ENCODE assay signal across 1 cellular context in the genomic region with DNA sequence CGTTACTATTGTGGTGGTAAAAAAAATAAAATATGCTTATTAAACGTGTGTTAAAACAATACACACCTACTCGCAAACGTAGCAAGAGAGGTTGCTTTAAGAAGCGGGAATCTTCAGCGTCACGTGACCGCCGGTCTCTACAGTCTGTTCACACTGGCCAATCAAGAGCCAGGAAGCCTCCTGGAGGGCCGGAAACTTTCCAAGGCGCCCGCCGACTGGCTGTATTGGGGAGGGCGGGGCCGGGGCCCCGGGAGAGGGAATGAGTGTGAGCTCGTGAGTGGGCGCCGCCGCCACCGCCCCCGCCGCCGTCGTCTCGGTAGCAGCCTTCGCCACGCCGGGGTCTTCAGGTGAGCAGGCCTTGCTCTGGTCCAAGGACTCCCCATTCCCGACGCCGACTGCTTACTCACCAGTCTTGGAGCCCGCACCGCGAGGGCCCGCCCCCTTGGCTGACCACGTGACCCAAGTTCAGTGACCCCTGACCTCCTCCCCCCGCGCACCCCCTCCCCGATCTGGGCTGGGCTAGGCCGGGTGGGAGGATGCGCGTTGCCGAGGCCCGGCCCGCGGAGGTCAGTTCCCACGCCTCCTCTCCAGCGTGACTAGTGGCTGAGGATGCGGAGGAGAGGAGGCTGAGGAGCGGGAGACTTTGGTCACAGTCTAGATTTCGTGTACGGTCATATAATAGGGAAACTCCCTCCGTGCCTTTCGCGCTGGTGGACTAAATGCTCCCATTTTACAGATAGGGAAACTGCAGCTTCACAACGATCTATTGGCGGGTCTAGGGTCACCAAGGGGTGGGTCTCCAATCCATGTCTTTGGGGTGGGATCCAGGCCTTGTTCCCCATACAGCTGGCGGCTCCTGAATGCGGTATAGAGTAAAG.
TF ChIP-seq lines count a peak whose summit lies in the region.

A gene with protein sequence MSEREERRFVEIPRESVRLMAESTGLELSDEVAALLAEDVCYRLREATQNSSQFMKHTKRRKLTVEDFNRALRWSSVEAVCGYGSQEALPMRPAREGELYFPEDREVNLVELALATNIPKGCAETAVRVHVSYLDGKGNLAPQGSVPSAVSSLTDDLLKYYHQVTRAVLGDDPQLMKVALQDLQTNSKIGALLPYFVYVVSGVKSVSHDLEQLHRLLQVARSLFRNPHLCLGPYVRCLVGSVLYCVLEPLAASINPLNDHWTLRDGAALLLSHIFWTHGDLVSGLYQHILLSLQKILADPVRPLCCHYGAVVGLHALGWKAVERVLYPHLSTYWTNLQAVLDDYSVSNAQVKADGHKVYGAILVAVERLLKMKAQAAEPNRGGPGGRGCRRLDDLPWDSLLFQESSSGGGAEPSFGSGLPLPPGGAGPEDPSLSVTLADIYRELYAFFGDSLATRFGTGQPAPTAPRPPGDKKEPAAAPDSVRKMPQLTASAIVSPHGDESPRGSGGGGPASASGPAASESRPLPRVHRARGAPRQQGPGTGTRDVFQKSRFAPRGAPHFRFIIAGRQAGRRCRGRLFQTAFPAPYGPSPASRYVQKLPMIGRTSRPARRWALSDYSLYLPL (plus strand): TSS at position 253 of the 878 bp plus-strand sequence. CDS start 4,388 bp downstream, outside the sequence.

TF ChIP-seq in HepG2, 621 proteins besides CTCF, POLR2A, EP300 and RAD21 (continued from another document and continues in another):
- TF ChIP-seq, protein P1, sequence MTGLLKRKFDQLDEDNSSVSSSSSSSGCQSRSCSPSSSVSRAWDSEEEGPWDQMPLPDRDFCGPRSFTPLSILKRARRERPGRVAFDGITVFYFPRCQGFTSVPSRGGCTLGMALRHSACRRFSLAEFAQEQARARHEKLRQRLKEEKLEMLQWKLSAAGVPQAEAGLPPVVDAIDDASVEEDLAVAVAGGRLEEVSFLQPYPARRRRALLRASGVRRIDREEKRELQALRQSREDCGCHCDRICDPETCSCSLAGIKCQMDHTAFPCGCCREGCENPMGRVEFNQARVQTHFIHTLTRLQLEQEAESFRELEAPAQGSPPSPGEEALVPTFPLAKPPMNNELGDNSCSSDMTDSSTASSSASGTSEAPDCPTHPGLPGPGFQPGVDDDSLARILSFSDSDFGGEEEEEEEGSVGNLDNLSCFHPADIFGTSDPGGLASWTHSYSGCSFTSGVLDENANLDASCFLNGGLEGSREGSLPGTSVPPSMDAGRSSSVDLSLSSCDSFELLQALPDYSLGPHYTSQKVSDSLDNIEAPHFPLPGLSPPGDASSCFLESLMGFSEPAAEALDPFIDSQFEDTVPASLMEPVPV (CRISPR knock-in tag; IDR thresholded peaks at IDR 0.05): no peak; the same call in 1 of the 2 replicates
- no peak for TF ChIP-seq ZNF570 (CRISPR knock-in tag; IDR thresholded peaks at IDR 0.05; ENCODE audit: borderline replicate concordance)
- TF ChIP-seq, protein P2, sequence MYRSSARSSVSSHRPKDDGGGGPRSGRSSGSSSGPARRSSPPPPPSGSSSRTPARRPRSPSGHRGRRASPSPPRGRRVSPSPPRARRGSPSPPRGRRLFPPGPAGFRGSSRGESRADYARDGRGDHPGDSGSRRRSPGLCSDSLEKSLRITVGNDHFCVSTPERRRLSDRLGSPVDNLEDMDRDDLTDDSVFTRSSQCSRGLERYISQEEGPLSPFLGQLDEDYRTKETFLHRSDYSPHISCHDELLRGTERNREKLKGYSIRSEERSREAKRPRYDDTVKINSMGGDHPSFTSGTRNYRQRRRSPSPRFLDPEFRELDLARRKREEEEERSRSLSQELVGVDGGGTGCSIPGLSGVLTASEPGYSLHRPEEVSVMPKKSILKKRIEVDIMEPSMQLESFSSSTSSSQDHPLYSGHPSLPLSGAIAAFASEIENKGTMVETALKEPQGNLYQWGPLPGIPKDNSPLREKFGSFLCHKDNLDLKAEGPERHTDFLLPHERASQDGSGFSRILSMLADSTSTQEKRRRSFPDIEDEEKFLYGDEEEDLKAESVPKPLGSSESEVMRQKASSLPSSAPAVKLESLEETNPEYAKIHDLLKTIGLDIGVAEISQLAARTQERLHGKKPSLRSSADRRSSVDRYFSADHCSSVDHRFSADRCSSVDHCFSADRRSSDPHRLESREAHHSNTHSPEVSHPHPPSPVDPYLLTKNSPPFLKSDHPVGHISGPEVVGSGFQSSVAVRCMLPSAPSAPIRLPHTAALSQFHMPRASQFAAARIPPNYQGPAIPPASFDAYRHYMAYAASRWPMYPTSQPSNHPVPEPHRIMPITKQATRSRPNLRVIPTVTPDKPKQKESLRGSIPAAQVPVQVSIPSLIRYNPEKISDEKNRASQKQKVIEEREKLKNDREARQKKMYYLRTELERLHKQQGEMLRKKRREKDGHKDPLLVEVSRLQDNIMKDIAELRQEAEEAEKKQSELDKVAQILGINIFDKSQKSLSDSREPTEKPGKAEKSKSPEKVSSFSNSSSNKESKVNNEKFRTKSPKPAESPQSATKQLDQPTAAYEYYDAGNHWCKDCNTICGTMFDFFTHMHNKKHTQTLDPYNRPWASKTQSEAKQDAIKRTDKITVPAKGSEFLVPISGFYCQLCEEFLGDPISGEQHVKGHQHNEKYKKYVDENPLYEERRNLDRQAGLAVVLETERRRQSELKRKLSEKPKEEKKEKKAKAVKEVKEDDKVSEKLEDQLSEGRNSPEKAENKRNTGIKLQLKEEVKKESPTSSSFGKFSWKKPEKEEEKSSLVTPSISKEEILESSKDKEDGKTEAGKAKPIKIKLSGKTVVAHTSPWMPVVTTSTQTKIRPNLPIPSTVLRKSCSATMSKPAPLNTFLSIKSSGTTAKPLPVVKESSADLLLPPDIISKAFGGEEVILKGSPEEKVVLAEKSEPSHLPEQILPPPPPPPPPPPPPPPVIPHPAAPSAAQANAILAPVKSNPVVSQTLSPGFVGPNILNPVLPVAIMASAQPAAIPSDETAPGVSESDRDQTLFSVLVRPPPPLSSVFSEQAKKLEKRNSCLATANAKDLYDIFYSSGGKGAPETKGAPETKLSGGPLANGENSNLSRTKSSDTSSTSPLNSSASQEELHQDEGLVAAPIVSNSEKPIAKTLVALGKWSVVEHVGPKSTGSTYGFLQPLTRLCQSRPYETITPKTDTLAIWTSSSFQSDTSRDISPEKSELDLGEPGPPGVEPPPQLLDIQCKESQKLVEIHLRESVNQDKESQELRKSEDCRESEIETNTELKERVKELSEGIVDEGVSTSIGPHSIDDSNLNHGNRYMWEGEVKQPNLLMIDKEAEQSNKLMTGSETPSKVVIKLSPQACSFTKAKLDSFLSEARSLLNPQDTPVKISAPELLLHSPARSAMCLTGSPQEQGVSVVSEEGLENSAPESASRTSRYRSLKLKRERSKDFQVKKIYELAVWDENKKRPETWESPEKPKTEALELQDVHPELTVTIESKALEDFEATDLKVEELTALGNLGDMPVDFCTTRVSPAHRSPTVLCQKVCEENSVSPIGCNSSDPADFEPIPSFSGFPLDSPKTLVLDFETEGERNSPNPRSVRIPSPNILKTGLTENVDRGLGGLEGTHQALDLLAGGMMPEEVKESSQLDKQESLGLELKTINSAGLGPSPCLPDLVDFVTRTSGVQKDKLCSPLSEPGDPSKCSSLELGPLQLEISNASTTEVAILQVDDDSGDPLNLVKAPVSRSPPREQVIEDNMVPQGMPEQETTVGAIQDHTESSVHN (CRISPR knock-in tag; IDR thresholded peaks at IDR 0.05): no peak
- peak; percentile 25; the same call in 1 of the 2 replicates for TF ChIP-seq ZNF792 (CRISPR knock-in tag; IDR thresholded peaks at IDR 0.05)
- no peak for TF ChIP-seq GLI4 (CRISPR knock-in tag; IDR thresholded peaks at IDR 0.05; ENCODE audit: borderline replicate concordance)
- TF ChIP-seq, protein P3, sequence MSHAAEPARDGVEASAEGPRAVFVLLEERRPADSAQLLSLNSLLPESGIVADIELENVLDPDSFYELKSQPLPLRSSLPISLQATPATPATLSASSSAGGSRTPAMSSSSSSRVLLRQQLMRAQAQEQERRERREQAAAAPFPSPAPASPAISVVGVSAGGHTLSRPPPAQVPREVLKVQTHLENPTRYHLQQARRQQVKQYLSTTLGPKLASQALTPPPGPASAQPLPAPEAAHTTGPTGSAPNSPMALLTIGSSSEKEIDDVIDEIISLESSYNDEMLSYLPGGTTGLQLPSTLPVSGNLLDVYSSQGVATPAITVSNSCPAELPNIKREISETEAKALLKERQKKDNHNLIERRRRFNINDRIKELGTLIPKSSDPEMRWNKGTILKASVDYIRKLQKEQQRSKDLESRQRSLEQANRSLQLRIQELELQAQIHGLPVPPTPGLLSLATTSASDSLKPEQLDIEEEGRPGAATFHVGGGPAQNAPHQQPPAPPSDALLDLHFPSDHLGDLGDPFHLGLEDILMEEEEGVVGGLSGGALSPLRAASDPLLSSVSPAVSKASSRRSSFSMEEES (CRISPR knock-in tag; IDR thresholded peaks at IDR 0.05): peak; percentile 91
- TF ChIP-seq, protein P4, sequence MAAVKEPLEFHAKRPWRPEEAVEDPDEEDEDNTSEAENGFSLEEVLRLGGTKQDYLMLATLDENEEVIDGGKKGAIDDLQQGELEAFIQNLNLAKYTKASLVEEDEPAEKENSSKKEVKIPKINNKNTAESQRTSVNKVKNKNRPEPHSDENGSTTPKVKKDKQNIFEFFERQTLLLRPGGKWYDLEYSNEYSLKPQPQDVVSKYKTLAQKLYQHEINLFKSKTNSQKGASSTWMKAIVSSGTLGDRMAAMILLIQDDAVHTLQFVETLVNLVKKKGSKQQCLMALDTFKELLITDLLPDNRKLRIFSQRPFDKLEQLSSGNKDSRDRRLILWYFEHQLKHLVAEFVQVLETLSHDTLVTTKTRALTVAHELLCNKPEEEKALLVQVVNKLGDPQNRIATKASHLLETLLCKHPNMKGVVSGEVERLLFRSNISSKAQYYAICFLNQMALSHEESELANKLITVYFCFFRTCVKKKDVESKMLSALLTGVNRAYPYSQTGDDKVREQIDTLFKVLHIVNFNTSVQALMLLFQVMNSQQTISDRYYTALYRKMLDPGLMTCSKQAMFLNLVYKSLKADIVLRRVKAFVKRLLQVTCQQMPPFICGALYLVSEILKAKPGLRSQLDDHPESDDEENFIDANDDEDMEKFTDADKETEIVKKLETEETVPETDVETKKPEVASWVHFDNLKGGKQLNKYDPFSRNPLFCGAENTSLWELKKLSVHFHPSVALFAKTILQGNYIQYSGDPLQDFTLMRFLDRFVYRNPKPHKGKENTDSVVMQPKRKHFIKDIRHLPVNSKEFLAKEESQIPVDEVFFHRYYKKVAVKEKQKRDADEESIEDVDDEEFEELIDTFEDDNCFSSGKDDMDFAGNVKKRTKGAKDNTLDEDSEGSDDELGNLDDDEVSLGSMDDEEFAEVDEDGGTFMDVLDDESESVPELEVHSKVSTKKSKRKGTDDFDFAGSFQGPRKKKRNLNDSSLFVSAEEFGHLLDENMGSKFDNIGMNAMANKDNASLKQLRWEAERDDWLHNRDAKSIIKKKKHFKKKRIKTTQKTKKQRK (IDR thresholded peaks at IDR 0.05; ENCODE audit: low read length): no peak
- peak; percentile 93 for TF ChIP-seq PPARG (CRISPR knock-in tag; conservative IDR thresholded peaks at IDR 0.05)
- TF ChIP-seq ZNF781 (CRISPR knock-in tag; IDR thresholded peaks at IDR 0.05; ENCODE audit: borderline replicate concordance, not compliant biosample characterization): peak; percentile 12
- no peak for TF ChIP-seq ZNF263 (CRISPR knock-in tag; IDR thresholded peaks at IDR 0.05)
- peak; percentile 67; the same call in 1 of the 2 replicates for TF ChIP-seq KDM3A (CRISPR knock-in tag; IDR thresholded peaks at IDR 0.05; ENCODE audit: low read depth)
- no peak for TF ChIP-seq SMYD3 (CRISPR knock-in tag; IDR thresholded peaks at IDR 0.05)
- TF ChIP-seq ZNF10 (CRISPR knock-in tag; IDR thresholded peaks at IDR 0.05; ENCODE audit: borderline replicate concordance, low read depth): no peak
- TF ChIP-seq RXRA (CRISPR knock-in tag; IDR thresholded peaks at IDR 0.05): peak; percentile 92
- TF ChIP-seq, protein P5, sequence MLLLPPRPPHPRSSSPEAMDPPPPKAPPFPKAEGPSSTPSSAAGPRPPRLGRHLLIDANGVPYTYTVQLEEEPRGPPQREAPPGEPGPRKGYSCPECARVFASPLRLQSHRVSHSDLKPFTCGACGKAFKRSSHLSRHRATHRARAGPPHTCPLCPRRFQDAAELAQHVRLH (CRISPR knock-in tag; IDR thresholded peaks at IDR 0.05; ENCODE audit: borderline replicate concordance, low read depth): peak; percentile 50; the same call in 1 of the 2 replicates
- no peak for TF ChIP-seq KAT2B (IDR thresholded peaks at IDR 0.05; ENCODE audit: borderline replicate concordance, low read depth, low read length)
- TF ChIP-seq, protein P6, sequence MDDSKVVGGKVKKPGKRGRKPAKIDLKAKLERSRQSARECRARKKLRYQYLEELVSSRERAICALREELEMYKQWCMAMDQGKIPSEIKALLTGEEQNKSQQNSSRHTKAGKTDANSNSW (CRISPR knock-in tag; IDR thresholded peaks at IDR 0.05; ENCODE audit: borderline replicate concordance): no peak; the same call in 1 of the 2 replicates
- 0 out of 2 replicates have a peak, but pooled peaks have one; percentile 19 for TF ChIP-seq MIER2 (CRISPR knock-in tag; IDR thresholded peaks at IDR 0.05)
- peak; percentile 85 for TF ChIP-seq GABPB1 (CRISPR knock-in tag; IDR thresholded peaks at IDR 0.05)
- no peak for TF ChIP-seq NFKBIZ (CRISPR knock-in tag; IDR thresholded peaks at IDR 0.05)
- no peak for TF ChIP-seq ZNF3 (CRISPR knock-in tag; IDR thresholded peaks at IDR 0.05)
- no peak for TF ChIP-seq ZNF224 (CRISPR knock-in tag; IDR thresholded peaks at IDR 0.05)
- peak; percentile 96 to 98 for TF ChIP-seq NR2F1 (CRISPR knock-in tag; IDR thresholded peaks at IDR 0.05)
- peak; percentile 90 for TF ChIP-seq SRSF1 (optimal IDR thresholded peaks at IDR 0.05; ENCODE audit: low read depth, low read length)
- no peak for TF ChIP-seq ZNF446 (CRISPR knock-in tag; IDR thresholded peaks at IDR 0.05)
- no peak for TF ChIP-seq NFE2L2 (IDR thresholded peaks at IDR 0.05; ENCODE audit: low read length)
- TF ChIP-seq KLF15 (CRISPR knock-in tag; IDR thresholded peaks at IDR 0.05; ENCODE audit: borderline replicate concordance): peak; percentile 38; the same call in 1 of the 2 replicates
- no peak for TF ChIP-seq SMAD1 (CRISPR knock-in tag; IDR thresholded peaks at IDR 0.05; ENCODE audit: borderline replicate concordance, low read depth)
- TF ChIP-seq NCOA5 (CRISPR knock-in tag; IDR thresholded peaks at IDR 0.05): no peak
- peak; percentile 76; the same call in 1 of the 2 replicates for TF ChIP-seq ZSCAN31 (CRISPR knock-in tag; IDR thresholded peaks at IDR 0.05; ENCODE audit: low read depth)
- TF ChIP-seq JUNB (CRISPR knock-in tag; IDR thresholded peaks at IDR 0.05; ENCODE audit: borderline replicate concordance): no peak
- no peak for TF ChIP-seq MTA3 (CRISPR knock-in tag; IDR thresholded peaks at IDR 0.05)
- TF ChIP-seq, protein P7, sequence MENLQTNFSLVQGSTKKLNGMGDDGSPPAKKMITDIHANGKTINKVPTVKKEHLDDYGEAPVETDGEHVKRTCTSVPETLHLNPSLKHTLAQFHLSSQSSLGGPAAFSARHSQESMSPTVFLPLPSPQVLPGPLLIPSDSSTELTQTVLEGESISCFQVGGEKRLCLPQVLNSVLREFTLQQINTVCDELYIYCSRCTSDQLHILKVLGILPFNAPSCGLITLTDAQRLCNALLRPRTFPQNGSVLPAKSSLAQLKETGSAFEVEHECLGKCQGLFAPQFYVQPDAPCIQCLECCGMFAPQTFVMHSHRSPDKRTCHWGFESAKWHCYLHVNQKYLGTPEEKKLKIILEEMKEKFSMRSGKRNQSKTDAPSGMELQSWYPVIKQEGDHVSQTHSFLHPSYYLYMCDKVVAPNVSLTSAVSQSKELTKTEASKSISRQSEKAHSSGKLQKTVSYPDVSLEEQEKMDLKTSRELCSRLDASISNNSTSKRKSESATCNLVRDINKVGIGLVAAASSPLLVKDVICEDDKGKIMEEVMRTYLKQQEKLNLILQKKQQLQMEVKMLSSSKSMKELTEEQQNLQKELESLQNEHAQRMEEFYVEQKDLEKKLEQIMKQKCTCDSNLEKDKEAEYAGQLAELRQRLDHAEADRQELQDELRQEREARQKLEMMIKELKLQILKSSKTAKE (CRISPR knock-in tag; IDR thresholded peaks at IDR 0.05; ENCODE audit: borderline replicate concordance): peak; percentile 32; the same call in 1 of the 2 replicates
- TF ChIP-seq NCOA1 (CRISPR knock-in tag; IDR thresholded peaks at IDR 0.05): no peak
